ENCODE assay signal across 17 cellular contexts in genomic region chr6:10855233-10855632, GRCh38. TPM values are rescaled to one million over a fixed set of nuclear protein-coding genes. Genes with fewer than 3 reads are reported as not detected.
"Had no signal": no experiment of that assay in that cellular context is flagged by ENCODE, and none has a peak within 500 bp of the region (broad histone marks: within the 10 kb centered on the region; RNA-seq: fewer than 3 reads in every experiment).

No MANE protein-coding gene starts in this region.

- H3K27ac ChIP-seq: adrenal gland, colonic mucosa, gastroesophageal sphincter, sigmoid colon, upper lobe of right lung had no signal

- DNase-seq: activated naive CD4-positive, alpha-beta T cell treated with anti-CD3 and anti-CD28 coated beads, Interleukin-2, amount 50 U/mL, for 16 hours; adrenal gland; caudate nucleus; colonic mucosa; kidney; left ventricle myocardium superior; mesendoderm; sigmoid colon; stimulated activated CD4-positive, alpha-beta T cell treated with anti-CD3 and anti-CD28 coated beads, Interleukin-12 subunit alpha, Interleukin-12 subunit beta, amount 100 ng/mL, for 4 hours; stimulated activated CD4-positive, alpha-beta T cell treated with anti-CD3 and anti-CD28 coated beads, Interleukin-2, amount 100 ng/mL, for 48 hours; stimulated activated naive CD4-positive, alpha-beta T cell treated with Interleukin-2 at 50 U/mL for 16 hours; upper lobe of right lung had no signal

- H3K4me3 ChIP-seq: adrenal gland, colonic mucosa, gastroesophageal sphincter, sigmoid colon, upper lobe of right lung had no signal

- H3K36me3 ChIP-seq: adrenal gland, colonic mucosa, gastroesophageal sphincter, sigmoid colon, upper lobe of right lung had no signal

- ATAC-seq: gastroesophageal sphincter, left ventricle myocardium superior, upper lobe of right lung had no signal

- H3K9me3 ChIP-seq: colonic mucosa, upper lobe of right lung had no signal

- H3K4me1 ChIP-seq: adrenal gland, colonic mucosa, gastroesophageal sphincter, sigmoid colon, upper lobe of right lung had no signal

- H3K27me3 ChIP-seq: adrenal gland, colonic mucosa, gastroesophageal sphincter, sigmoid colon, upper lobe of right lung had no signal

RNA-seq across cellular contexts. Expression of gene MAK, which starts 16.9 kb away (rescaled TPM):
- total RNA-seq: colonic mucosa, fibroblast of lung had no signal
- polyA plus RNA-seq: neural cell had no signal

RNA-seq across cellular contexts. Expression of gene GCM2, which starts 26.6 kb away (rescaled TPM):
- total RNA-seq: adrenal gland, colonic mucosa, fibroblast of lung, gastroesophageal sphincter, kidney, left ventricle myocardium superior, osteoblast, sigmoid colon, temporal lobe, upper lobe of right lung had no signal
- polyA plus RNA-seq: adrenal gland, fibroblast of lung, neural cell, sigmoid colon had no signal

RNA-seq across cellular contexts. Expression of gene SYCP2L, which starts 31.6 kb away (rescaled TPM):
- polyA plus RNA-seq: fibroblast of lung had no signal
